8 cellular contexts compared by ENCODE assay signal in the genomic region with DNA sequence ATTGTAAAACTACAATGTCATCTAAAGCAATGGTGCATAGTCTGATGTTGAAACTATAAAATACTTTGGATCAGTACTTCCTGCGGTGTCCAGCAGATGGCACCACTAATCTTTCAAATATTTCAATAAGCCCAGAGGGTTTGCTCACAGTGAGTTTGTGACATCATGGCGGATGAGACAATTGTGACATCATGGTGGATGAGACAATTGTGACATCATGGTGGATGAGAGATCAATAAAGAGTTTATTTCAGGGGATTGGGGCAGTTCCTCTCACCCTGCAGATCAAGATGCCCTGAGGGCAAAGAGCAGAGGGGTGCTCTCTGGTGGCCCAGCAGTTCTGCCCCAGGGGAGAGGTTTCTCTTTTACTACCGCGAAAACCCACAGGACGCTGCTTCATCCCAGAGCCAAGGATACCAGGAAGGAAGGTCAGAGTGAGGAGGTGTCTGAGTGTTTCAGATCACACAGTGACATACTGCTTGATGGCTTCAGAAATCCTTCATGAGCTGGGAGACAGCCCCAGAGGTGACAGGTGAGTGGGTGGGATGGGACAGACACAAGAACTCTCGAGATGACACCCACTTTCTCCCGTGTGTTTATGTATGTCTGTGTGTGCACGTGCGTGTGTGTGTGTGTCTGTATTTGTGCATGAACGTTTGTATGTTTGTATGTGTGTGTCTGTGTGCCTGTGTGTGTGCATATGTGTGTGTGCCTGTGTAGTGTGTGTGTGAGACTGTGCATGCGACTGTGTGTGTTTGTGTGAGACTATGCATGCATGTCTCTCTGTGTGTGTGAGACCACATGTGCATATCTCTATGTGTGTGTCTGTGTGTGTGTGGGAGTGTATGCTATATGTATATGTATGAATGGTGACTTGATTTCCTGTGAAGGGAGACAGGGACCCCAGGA.
DNase-seq lines count a peak whose midpoint lies in the region; ATAC-seq lines count a peak whose summit lies in the region.

No MANE protein-coding gene starts in this region.

- ATAC-seq in HG02981 (IDR thresholded peaks at IDR 0.05; ENCODE audit: unreplicated experiment) = no peak

- DNase-seq in NK-92 treated with Interleukin-12 subunit alpha and Interleukin-12 subunit beta, amount 100 ng/mL, for 24 hours (lab: John Stamatoyannopoulos, UW) = peak; percentile 29
- DNase-seq in NK-92 (lab: John Stamatoyannopoulos, UW; ENCODE audit: unreplicated experiment) (no peak), NCI-H2171 (lab: John Stamatoyannopoulos, UW) (peak; percentile 19), cerebellar cortex (ENCODE audit: low spot score) (peak; percentile 70), left kidney (ENCODE audit: low read depth, low spot score) (peak; percentile 84)
- peak; percentile 15 to 55 (median 34) for DNase-seq in activated CD4-positive, CD25-positive, alpha-beta regulatory T cell (lab: John Stamatoyannopoulos, UW)
- peak; percentile 63 for DNase-seq in stimulated activated CD4-positive, alpha-beta T cell treated with anti-CD3 and anti-CD28 coated beads, Interleukin-4, amount 100 ng/mL, for 1 hour
